ENCODE assay signal across 34 cellular contexts in the genomic region with DNA sequence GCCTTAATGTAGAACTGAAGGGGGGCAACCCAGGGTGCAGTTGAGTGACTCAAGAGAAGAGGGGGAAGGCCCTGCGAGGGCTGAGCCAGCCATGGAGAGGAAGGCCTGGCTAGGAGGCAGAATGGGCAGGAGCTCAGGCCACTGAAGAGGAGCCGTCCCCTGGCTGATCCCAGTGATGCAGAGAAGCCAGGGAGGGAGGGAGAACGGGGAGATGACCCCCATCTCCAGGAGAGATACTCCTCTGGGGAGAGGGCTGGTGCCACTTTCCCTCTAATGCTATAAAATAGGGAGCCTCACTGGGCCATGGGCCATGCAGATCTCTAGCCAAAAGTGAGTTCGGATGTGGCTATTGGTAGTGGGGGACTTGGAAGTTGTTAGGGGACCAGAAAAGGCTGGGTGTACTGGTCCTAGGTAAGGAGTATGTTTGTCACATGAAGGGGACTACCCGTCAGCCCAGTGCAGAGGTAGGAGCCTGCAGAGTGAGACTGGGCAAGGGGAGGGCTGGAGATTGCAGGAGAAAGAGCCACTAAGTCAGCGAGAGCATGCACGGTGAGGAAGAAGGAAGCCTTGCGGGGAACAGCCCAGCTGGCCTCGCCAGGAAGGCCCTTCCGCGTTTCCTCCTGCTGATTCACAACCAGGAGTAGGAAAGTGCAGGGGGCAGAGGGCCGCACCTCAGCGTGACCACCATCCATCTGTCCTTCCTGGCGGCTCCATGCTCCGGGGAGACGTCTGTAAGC.
"Had no signal": no experiment of that assay in that cellular context is flagged by ENCODE, and none has a peak within 500 bp of the region (broad histone marks: within the 10 kb centered on the region; RNA-seq: fewer than 3 reads in every experiment).

No MANE protein-coding gene starts in this region.

- H3K4me1 ChIP-seq: adrenal gland, body of pancreas, breast epithelium had no signal

- H3K4me3 ChIP-seq: adrenal gland, body of pancreas, breast epithelium had no signal

- H3K9me3 Mint-ChIP-seq: activated B cell treated with CpG ODN at 0.5 μM for 24 hours; activated CD4-positive, alpha-beta memory T cell treated with anti-CD3 and anti-CD28 coated beads for 36 hours; activated CD4-positive, alpha-beta T cell treated with anti-CD3 and anti-CD28 coated beads, Interleukin-2, amount 10 ng/mL, durations not matched to agents 24 days and 14 days; activated CD8-positive, alpha-beta T cell treated with anti-CD3 and anti-CD28 coated beads for 36 hours; activated naive CD4-positive, alpha-beta T cell treated with anti-CD3 and anti-CD28 coated beads, Interleukin-2, amount 50 U/mL, for 72 hours; activated naive CD8-positive, alpha-beta T cell treated with anti-CD3 and anti-CD28 coated beads for 36 hours; activated T-cell treated with anti-CD3 and anti-CD28 coated beads, Interleukin-2, amount 50 U/mL, for 4 hours; activated T-cell treated with anti-CD3 and anti-CD28 coated beads, Interleukin-2, amount 50 U/mL, for 72 hours; activated T-helper 1 cell treated with anti-CD3 and anti-CD28 coated beads, Interleukin-12 subunit alpha, Interleukin-12 subunit beta, Interleukin-2, Interleukin-4 antibody, amounts not matched to agents 30 ng/mL and 10 ng/mL and 1 ng/mL, durations not matched to agents 14 hours and 24 hours and 36 hours; activated T-helper 17 cell treated with anti-CD3 and anti-CD28 coated beads, Interleukin-2, amount 50 U/mL, for 72 hours; T-helper 1 cell treated with Interleukin-12 subunit alpha and Interleukin-12 subunit beta and Interleukin-4 antibody, amounts not matched to agents 30 μg/mL and 1 μg/mL, for 36 hours; T-helper 2 cell treated with Interferon-gamma antibody and Interleukin-4, amounts not matched to agents 5 μg/mL and 100 μg/mL, for 36 hours had no signal

- H3K36me3 ChIP-seq: adrenal gland, brain microvascular endothelial cell, breast epithelium had no signal

- DNase-seq: activated B cell treated with CpG ODN at 0.5 μM for 24 hours; activated CD4-positive, alpha-beta memory T cell treated with anti-CD3 and anti-CD28 coated beads for 36 hours; activated CD4-positive, alpha-beta T cell treated with anti-CD3 and anti-CD28 coated beads for 4 hours; activated CD4-positive, alpha-beta T cell treated with anti-CD3 and anti-CD28 coated beads, Interleukin-2, amount 10 ng/mL, durations not matched to agents 24 days and 14 days; activated CD4-positive, alpha-beta T cell treated with anti-CD3 and anti-CD28 coated beads, Interleukin-2, amount 50 U/mL, for 1 hour; activated CD4-positive, alpha-beta T cell treated with anti-CD3 and anti-CD28 coated beads, Interleukin-2, amount 50 U/mL, for 4 hours; activated CD4-positive, CD25-positive, alpha-beta regulatory T cell treated with anti-CD3 and anti-CD28 coated beads, Interleukin-2, amount 50 U/mL, for 72 hours; activated CD8-positive, alpha-beta memory T cell treated with anti-CD3 and anti-CD28 coated beads, Interleukin-2, amount 50 U/mL, for 4 hours; activated CD8-positive, alpha-beta T cell treated with anti-CD3 and anti-CD28 coated beads for 36 hours; activated effector memory CD4-positive, alpha-beta T cell treated with anti-CD3 and anti-CD28 coated beads, Interleukin-2, amount 50 U/mL, for 16 hours; activated gamma-delta T cell treated with Interleukin-2 at 50 U/mL for 16 hours; activated naive CD4-positive, alpha-beta T cell; activated naive CD4-positive, alpha-beta T cell treated with anti-CD3 and anti-CD28 coated beads, Interleukin-2, amount 50 U/mL, for 16 hours; activated naive CD8-positive, alpha-beta T cell treated with anti-CD3 and anti-CD28 coated beads for 36 hours; activated T-cell treated with anti-CD3 and anti-CD28 coated beads for 4 hours; activated T-cell treated with anti-CD3 and anti-CD28 coated beads, Interleukin-2, amount 50 U/mL, for 1 hour; activated T-cell treated with anti-CD3 and anti-CD28 coated beads, Interleukin-2, amount 50 U/mL, for 4 hours; activated T-cell treated with anti-CD3 and anti-CD28 coated beads, Interleukin-2, amount 50 U/mL, for 72 hours; amniotic stem cell; body of pancreas; brain microvascular endothelial cell; central memory CD4-positive, alpha-beta T cell; SW 1271; T-helper 1 cell; T-helper 2 cell; T-helper 9 cell had no signal

- H3K9me3 ChIP-seq: adrenal gland, body of pancreas, breast epithelium had no signal

- H3K27ac ChIP-seq: adrenal gland, body of pancreas, brain microvascular endothelial cell, breast epithelium, VCaP had no signal

- H3K27me3 ChIP-seq: body of pancreas, brain microvascular endothelial cell had no signal

- H3K27ac Mint-ChIP-seq: activated B cell treated with CpG ODN at 0.5 μM for 24 hours; activated CD4-positive, alpha-beta memory T cell treated with anti-CD3 and anti-CD28 coated beads for 36 hours; activated CD4-positive, alpha-beta T cell treated with anti-CD3 and anti-CD28 coated beads, Interleukin-2, amount 10 ng/mL, durations not matched to agents 24 days and 14 days; activated CD8-positive, alpha-beta T cell treated with anti-CD3 and anti-CD28 coated beads for 36 hours; activated naive CD8-positive, alpha-beta T cell treated with anti-CD3 and anti-CD28 coated beads for 36 hours; activated T-cell treated with anti-CD3 and anti-CD28 coated beads, Interleukin-2, amount 50 U/mL, for 72 hours; activated T-helper 1 cell treated with anti-CD3 and anti-CD28 coated beads, Interleukin-12 subunit alpha, Interleukin-12 subunit beta, Interleukin-2, Interleukin-4 antibody, amounts not matched to agents 30 ng/mL and 10 ng/mL and 1 ng/mL, durations not matched to agents 14 hours and 24 hours and 36 hours; activated T-helper 17 cell treated with anti-CD3 and anti-CD28 coated beads, Interleukin-2, amount 50 U/mL, for 72 hours; T-helper 1 cell treated with Interleukin-12 subunit alpha and Interleukin-12 subunit beta and Interleukin-4 antibody, amounts not matched to agents 30 μg/mL and 1 μg/mL, for 36 hours; T-helper 2 cell treated with Interferon-gamma antibody and Interleukin-4, amounts not matched to agents 5 μg/mL and 100 μg/mL, for 36 hours had no signal

- H3K27me3 Mint-ChIP-seq: activated B cell treated with CpG ODN at 0.5 μM for 24 hours; activated CD4-positive, alpha-beta memory T cell treated with anti-CD3 and anti-CD28 coated beads for 36 hours; activated CD4-positive, alpha-beta T cell treated with anti-CD3 and anti-CD28 coated beads, Interleukin-2, amount 10 ng/mL, durations not matched to agents 24 days and 14 days; activated CD8-positive, alpha-beta T cell treated with anti-CD3 and anti-CD28 coated beads for 36 hours; activated naive CD8-positive, alpha-beta T cell treated with anti-CD3 and anti-CD28 coated beads for 36 hours; activated T-helper 17 cell treated with anti-CD3 and anti-CD28 coated beads, Interleukin-2, amount 50 U/mL, for 72 hours had no signal

- H3K36me3 Mint-ChIP-seq: activated CD4-positive, alpha-beta memory T cell treated with anti-CD3 and anti-CD28 coated beads for 36 hours; activated naive CD8-positive, alpha-beta T cell treated with anti-CD3 and anti-CD28 coated beads for 36 hours had no signal

- ATAC-seq: activated CD8-positive, alpha-beta T cell treated with anti-CD3 and anti-CD28 coated beads for 36 hours; activated T-cell treated with anti-CD3 and anti-CD28 coated beads, Interleukin-2, amount 50 U/mL, for 4 hours; activated T-cell treated with anti-CD3 and anti-CD28 coated beads, Interleukin-2, amount 50 U/mL, for 72 hours; activated T-helper 17 cell treated with anti-CD3 and anti-CD28 coated beads, Interleukin-2, amount 50 U/mL, for 72 hours; body of pancreas had no signal

- H3K4me1 Mint-ChIP-seq: activated B cell treated with CpG ODN at 0.5 μM for 24 hours; activated CD4-positive, alpha-beta T cell treated with anti-CD3 and anti-CD28 coated beads, Interleukin-2, amount 10 ng/mL, durations not matched to agents 24 days and 14 days; activated naive CD8-positive, alpha-beta T cell treated with anti-CD3 and anti-CD28 coated beads for 36 hours; activated T-helper 17 cell treated with anti-CD3 and anti-CD28 coated beads, Interleukin-2, amount 50 U/mL, for 72 hours had no signal

- H3K4me3 Mint-ChIP-seq: activated B cell treated with CpG ODN at 0.5 μM for 24 hours; activated CD4-positive, alpha-beta memory T cell treated with anti-CD3 and anti-CD28 coated beads for 36 hours; activated CD4-positive, alpha-beta T cell treated with anti-CD3 and anti-CD28 coated beads, Interleukin-2, amount 10 ng/mL, durations not matched to agents 24 days and 14 days; activated CD8-positive, alpha-beta T cell treated with anti-CD3 and anti-CD28 coated beads for 36 hours; activated naive CD8-positive, alpha-beta T cell treated with anti-CD3 and anti-CD28 coated beads for 36 hours; activated T-cell treated with anti-CD3 and anti-CD28 coated beads, Interleukin-2, amount 50 U/mL, for 4 hours; activated T-cell treated with anti-CD3 and anti-CD28 coated beads, Interleukin-2, amount 50 U/mL, for 72 hours; activated T-helper 1 cell treated with anti-CD3 and anti-CD28 coated beads, Interleukin-12 subunit alpha, Interleukin-12 subunit beta, Interleukin-2, Interleukin-4 antibody, amounts not matched to agents 30 ng/mL and 10 ng/mL and 1 ng/mL, durations not matched to agents 14 hours and 24 hours and 36 hours; activated T-helper 17 cell treated with anti-CD3 and anti-CD28 coated beads, Interleukin-2, amount 50 U/mL, for 72 hours; T-helper 1 cell treated with Interleukin-12 subunit alpha and Interleukin-12 subunit beta and Interleukin-4 antibody, amounts not matched to agents 30 μg/mL and 1 μg/mL, for 36 hours; T-helper 2 cell treated with Interferon-gamma antibody and Interleukin-4, amounts not matched to agents 5 μg/mL and 100 μg/mL, for 36 hours had no signal
